In the genomic region with DNA sequence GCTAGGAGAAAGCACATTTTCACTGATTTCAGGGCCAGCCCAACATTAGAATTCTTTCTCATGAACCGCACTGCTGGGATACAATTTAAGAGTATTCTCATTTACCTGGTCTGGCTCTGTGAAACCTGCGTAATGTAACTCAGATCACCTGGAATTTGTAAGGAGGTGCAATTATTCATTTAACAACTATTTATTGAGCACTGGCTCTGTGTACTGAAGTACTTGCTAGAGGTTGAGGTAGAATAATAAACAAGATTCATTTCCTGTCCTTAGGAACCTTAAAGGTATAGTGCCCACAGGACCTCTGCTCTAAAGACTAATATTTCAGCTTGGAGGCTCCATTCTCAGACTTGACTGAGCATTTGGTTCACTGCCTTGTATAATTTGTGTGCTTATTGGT, we compare ENCODE assay signal across 17 cellular contexts.
A peak's percentile ranks its signal among the peaks of the same experiment; 100 is the strongest.
DNase-seq lines count a peak whose midpoint lies in the region; ATAC-seq and TF ChIP-seq lines count a peak whose summit lies in the region.
"Had no signal": no experiment of that assay in that cellular context is flagged by ENCODE, and none has a peak within 500 bp of the region (broad histone marks: within the 10 kb centered on the region; RNA-seq: fewer than 3 reads in every experiment).

No MANE protein-coding gene starts in this region.

- H3K27me3 ChIP-seq in IMR-90 (ENCODE audit: control insufficient read depth, insufficient read depth, low read length) (no peaks in the 10 kb centered on the region), mammary epithelial cell (ENCODE audit: insufficient read depth, low read length) (no peaks in the 10 kb centered on the region), lower lobe of right lung (ENCODE audit: low read depth) (no peaks in the 10 kb centered on the region), osteoblast (ENCODE audit: insufficient read depth, low read length) (no peaks in the 10 kb centered on the region)
- H3K27me3 ChIP-seq: Peyer's patch had no signal

- TF ChIP-seq CTCF in Calu3 (IDR thresholded peaks at IDR 0.05; ENCODE audit: unreplicated experiment), result no peak
- no peak for TF ChIP-seq CTCF in IMR-90 (conservative IDR thresholded peaks at IDR 0.05; ENCODE audit: low read depth, low read length)
- TF ChIP-seq CTCF in mammary epithelial cell (conservative IDR thresholded peaks at IDR 0.05 in 1 of 2, IDR thresholded peaks at IDR 0.05 in 1 of 2; ENCODE audit: extremely low read depth in 1 of 2, insufficient read depth in 1 of 2, low read depth in 1 of 2, low read length in 2 of 2), result no peak
- no peak for TF ChIP-seq CTCF in lower lobe of right lung (IDR thresholded peaks at IDR 0.05)
- no peak for TF ChIP-seq CTCF in osteoblast (IDR thresholded peaks at IDR 0.05; ENCODE audit: extremely low read depth, low read depth, low read length)

- H3K9me3 ChIP-seq in IMR-90 (ENCODE audit: control insufficient read depth, insufficient read depth, low read length), result no peaks in the 10 kb centered on the region
- H3K9me3 ChIP-seq in mammary epithelial cell (replicated peaks; ENCODE audit: insufficient read depth, low read length), result no peaks in the 10 kb centered on the region
- H3K9me3 ChIP-seq in lower lobe of right lung, result no peaks in the 10 kb centered on the region
- H3K9me3 ChIP-seq in osteoblast (ENCODE audit: low read depth, low read length), result no peaks in the 10 kb centered on the region
- H3K9me3 ChIP-seq: Peyer's patch had no signal

- H3K4me3 Mint-ChIP-seq in Calu3 (ENCODE audit: low read depth, unreplicated experiment), result peak overlapping the region; percentile 20
- H3K4me3 Mint-ChIP-seq: H9 had no signal

- ATAC-seq in IMR-90 (ENCODE audit: low read depth), result no peak
- peak; percentile 55 for ATAC-seq in lower lobe of right lung
- ATAC-seq in HG03354 (IDR thresholded peaks at IDR 0.05; ENCODE audit: poor library complexity, severe bottlenecking, unreplicated experiment), result no peak
- ATAC-seq: SK-N-SH treated with all-trans-retinoic acid at 6 μM for 48 hours had no signal

- H3K4me1 ChIP-seq in IMR-90 (ENCODE audit: control insufficient read depth, insufficient read depth, low read length), result peaks cover 2% of the 10 kb centered on the region; the same call in 1 of the 2 replicates
- H3K4me1 ChIP-seq in mammary epithelial cell (ENCODE audit: insufficient read depth, low read length), result peaks cover 79% of the 10 kb centered on the region
- H3K4me1 ChIP-seq in lower lobe of right lung, result peaks cover 15% of the 10 kb centered on the region
- H3K4me1 ChIP-seq in osteoblast (ENCODE audit: insufficient read depth, low read length), result peaks cover 6% of the 10 kb centered on the region

- H3K27ac ChIP-seq in IMR-90 (ENCODE audit: insufficient read depth, low read length) (no peak overlapping the region), mammary epithelial cell (ENCODE audit: insufficient read depth, low read depth, low read length) (peak overlapping the region; percentile 94), lower lobe of right lung (no peak overlapping the region), osteoblast (ENCODE audit: low read depth, low read length) (no peak overlapping the region)
- H3K27ac ChIP-seq: C4-2B, Peyer's patch had no signal

- no peaks in the 10 kb centered on the region for H3K27me3 Mint-ChIP-seq in Calu3 (ENCODE audit: unreplicated experiment)

- no peak for DNase-seq in Calu3
- DNase-seq in IMR-90, result no peak
- peak; percentile 79 for DNase-seq in mammary epithelial cell
- no peak for DNase-seq in lower lobe of right lung
- DNase-seq in SW 1271 (lab: John Stamatoyannopoulos, UW), result no peak
- DNase-seq in globus pallidus (ENCODE audit: low spot score), result no peak
- DNase-seq in osteoblast (ENCODE audit: insufficient read length, low spot score, missing footprints), result no peak
- DNase-seq: H9, Kasumi-1, NCI-H187 treated with DMSO at 0.1 percent for 48 hours, NCI-H2171 treated with DMSO at 0.1 percent for 48 hours, NCI-H446 treated with DMSO at 0.1 percent for 48 hours, Peyer's patch, SHP77 treated with DMSO at 0.1 percent for 48 hours had no signal

- TF ChIP-seq RAD21 in IMR-90 (IDR thresholded peaks at IDR 0.05; ENCODE audit: low read length), result no peak

- no peaks in the 10 kb centered on the region for H3K79me1 ChIP-seq in IMR-90 (ENCODE audit: low read depth in 1 of 2, low read length in 2 of 2)

- no peak overlapping the region for H2AK9ac ChIP-seq in IMR-90 (replicated peaks; ENCODE audit: low read depth, low read length, poor library complexity)

- H2AFZ ChIP-seq in IMR-90 (replicated peaks; ENCODE audit: low read length, poor library complexity), result no peak overlapping the region
- H2AFZ ChIP-seq in mammary epithelial cell (ENCODE audit: low read depth, low read length), result peak overlapping the region; percentile 28
- no peak overlapping the region for H2AFZ ChIP-seq in osteoblast (ENCODE audit: low read length)

- peak overlapping the region; percentile 94 for H3K27ac Mint-ChIP-seq in Calu3 (ENCODE audit: unreplicated experiment)
- H3K27ac Mint-ChIP-seq: H9 had no signal

- H3K79me2 ChIP-seq in mammary epithelial cell (ENCODE audit: insufficient read depth, low read length) (no peaks in the 10 kb centered on the region), osteoblast (ENCODE audit: insufficient read depth, low read length) (no peaks in the 10 kb centered on the region)

- no peak overlapping the region for H4K8ac ChIP-seq in IMR-90 (ENCODE audit: low read depth in 2 of 2, low read length in 2 of 2)

- H3K4me2 ChIP-seq in IMR-90 (ENCODE audit: low read depth, low read length), result no peak overlapping the region
- H3K4me2 ChIP-seq in mammary epithelial cell (ENCODE audit: insufficient read depth, low read depth, low read length), result peak overlapping the region; percentile 1
- H3K4me2 ChIP-seq in osteoblast (ENCODE audit: insufficient read depth, low read length), result no peak overlapping the region

- no peaks in the 10 kb centered on the region for H3K36me3 ChIP-seq in IMR-90 (ENCODE audit: control insufficient read depth, insufficient read depth, low read length)
- no peaks in the 10 kb centered on the region for H3K36me3 ChIP-seq in mammary epithelial cell (ENCODE audit: insufficient read depth, low read length)
- no peaks in the 10 kb centered on the region for H3K36me3 ChIP-seq in lower lobe of right lung
- H3K36me3 ChIP-seq in osteoblast (ENCODE audit: insufficient read depth, low read length), result no peaks in the 10 kb centered on the region
- H3K36me3 ChIP-seq: Peyer's patch had no signal

- H3K4me1 Mint-ChIP-seq in Calu3 (ENCODE audit: low read depth, unreplicated experiment), result peaks cover 77% of the 10 kb centered on the region

- H3K56ac ChIP-seq in IMR-90 (ENCODE audit: extremely low read depth, insufficient read depth, low read length), result no peak overlapping the region

- no peaks in the 10 kb centered on the region for H3K9me3 Mint-ChIP-seq in Calu3 (ENCODE audit: low read depth, unreplicated experiment)
- H3K9me3 Mint-ChIP-seq: H9 had no signal

- no peak overlapping the region for H4K91ac ChIP-seq in IMR-90 (ENCODE audit: insufficient read depth, low read depth, low read length)

- peaks cover 12% of the 10 kb centered on the region for H3K36me3 Mint-ChIP-seq in Calu3 (ENCODE audit: insufficient read depth, unreplicated experiment)

- no peak overlapping the region for H3K4ac ChIP-seq in IMR-90 (ENCODE audit: low read depth, low read length)

- H2BK20ac ChIP-seq in IMR-90 (ENCODE audit: low read depth, low read length), result no peak overlapping the region; the same call in 1 of the 2 replicates

- H4K5ac ChIP-seq in IMR-90 (ENCODE audit: low read depth, low read length), result no peak overlapping the region

- peaks cover 5% of the 10 kb centered on the region for H3K9me1 ChIP-seq in IMR-90 (ENCODE audit: insufficient read depth, low read length)

- H4K20me1 ChIP-seq in IMR-90 (ENCODE audit: insufficient read depth, low read length) (no peaks in the 10 kb centered on the region), mammary epithelial cell (ENCODE audit: insufficient read depth, low read length) (no peaks in the 10 kb centered on the region), osteoblast (ENCODE audit: insufficient read depth, low read length) (no peaks in the 10 kb centered on the region)

- no peak for TF ChIP-seq POLR2A in IMR-90 (IDR thresholded peaks at IDR 0.05; ENCODE audit: low read depth, low read length)

- WGBS in IMR-90 (ENCODE audit: extremely low coverage in 2 of 2, insufficient read length in 1 of 2), 2 experiments, result no CpG with 5 or more reads among the region's 2 CpGs
- 13% methylated on average over 1 of the region's 2 CpGs for WGBS in mammary epithelial cell (ENCODE audit: low coverage, missing lambda C conversion rate)

- no peak overlapping the region for H2BK5ac ChIP-seq in IMR-90 (ENCODE audit: low read depth, low read length, poor library complexity, severe bottlenecking)

- dilution Hi-C loops in IMR-90 (cut with HindIII; ENCODE audit: low sequenced_read_pairs, unreplicated experiment), result no loop called here
- dilution Hi-C loops in mammary epithelial cell (cut with HindIII; ENCODE audit: low sequenced_read_pairs), result loop anchor here (5.0 to 25.0 kb wide), 2 partner anchors 35 to 330 kb away; no protein-coding TSS in a partner anchor

- CTCF ChIA-PET in Calu3 (lab: Charles Lee) (interaction anchor here (0.9 to 2.1 kb wide), 4 partner anchors 11 to 82 kb away, joined by 3 to 10 read pairs (median 5); no protein-coding TSS in a partner anchor), IMR-90 (lab: Yijun Ruan, JAX) (no interaction called here), mammary epithelial cell (lab: Charles Lee; ENCODE audit: low non-redundant PET) (no interaction called here)

- no peak overlapping the region for H3K9ac ChIP-seq in IMR-90 (ENCODE audit: low read depth, low read length)
- H3K9ac ChIP-seq in mammary epithelial cell (ENCODE audit: insufficient read depth, low read length), result peak overlapping the region; percentile 30

- in situ Hi-C loops in IMR-90 (cut with MboI; ENCODE audit: low sequenced_read_pairs) (no loop called here), mammary epithelial cell (cut with MboI; ENCODE audit: low sequenced_read_pairs in 2 of 2) (loop anchor here in 1 of 2 donors (10.0 kb wide), 1 partner anchor 328 kb away; no protein-coding TSS in a partner anchor)

- no peak overlapping the region; the same call in 1 of the 2 replicates for H3K18ac ChIP-seq in IMR-90 (ENCODE audit: low read depth, low read length)

- H3K4me3 ChIP-seq in IMR-90 (ENCODE audit: insufficient read depth, low read depth, low read length) (no peak overlapping the region), mammary epithelial cell (replicated peaks in 1 of 3; ENCODE audit: insufficient read depth in 1 of 3, low read depth in 2 of 3, low read length in 3 of 3) (no peak overlapping the region), lower lobe of right lung (no peak overlapping the region), osteoblast (ENCODE audit: insufficient read depth, low read length) (no peak overlapping the region)
- H3K4me3 ChIP-seq: Peyer's patch had no signal

- POLR2A ChIA-PET in IMR-90 (lab: Charles Lee; ENCODE audit: unreplicated experiment), result no interaction called here

- no peak overlapping the region for H3K14ac ChIP-seq in IMR-90 (replicated peaks; ENCODE audit: low read depth, low read length)

- BruUV-seq in Calu3 (replicated peaks; lab: Mats Ljungman, UMichigan) (no TSS peak), IMR-90 (replicated peaks; lab: Mats Ljungman, UMichigan) (no TSS peak), mammary epithelial cell (replicated peaks; lab: Mats Ljungman, UMichigan) (no TSS peak)

- H2BK15ac ChIP-seq in IMR-90 (ENCODE audit: low read depth, low read length), result peak overlapping the region; percentile 47; the same call in 1 of the 3 replicates

- H2AK5ac ChIP-seq in IMR-90 (ENCODE audit: low read depth, low read length), result no peak overlapping the region

- H3K23ac ChIP-seq in IMR-90 (ENCODE audit: low read depth, low read length), result no peak overlapping the region

- intact Hi-C loops in Calu3 (cut with micrococcal nuclease; ENCODE audit: unreplicated experiment) (no loop called here), IMR-90 (cut with micrococcal nuclease) (no loop called here), mammary epithelial cell (cut with micrococcal nuclease) (loop anchor here (1.0 to 10.0 kb wide), 4 partner anchors 138 to 379 kb away; no protein-coding TSS in a partner anchor), lower lobe of right lung (cut with DNase I) (no loop called here)

- H2BK120ac ChIP-seq in IMR-90 (ENCODE audit: low read depth, low read length), result no peak overlapping the region; the same call in 1 of the 2 replicates

Comparison
In these comparisons a context has a peak if more than half of its experiments do, and no peak if none do; other contexts are left out.
1. ATAC-seq: peak in lower lobe of right lung (2 of 2); none in IMR-90 (single experiment) and HG03354 (single experiment).